ENCODE assay signal across 8 cellular contexts in genomic region chr1:91732291-91732953, GRCh38.
DNase-seq lines count a peak whose midpoint lies in the region; ATAC-seq, FAIRE-seq and TF ChIP-seq lines count a peak whose summit lies in the region.

No MANE protein-coding gene starts in this region.

- no peak for TF ChIP-seq CTCF in GM12878 (IDR thresholded peaks at IDR 0.05 in 2 of 3, conservative IDR thresholded peaks at IDR 0.05 in 1 of 3; ENCODE audit: control insufficient read depth in 2 of 3, extremely low read depth in 1 of 3, insufficient read depth in 1 of 3, low read depth in 3 of 3, low read length in 3 of 3)

- in situ Hi-C loops in GM12878 (cut with MboI) = no loop called here

- H3K9ac ChIP-seq in GM12878 (ENCODE audit: control insufficient read depth, insufficient read depth, low read length) = no peak overlapping the region

- FAIRE-seq in GM12891 (lab: Jason Lieb, UNC) (peak; percentile 35), GM12878 (lab: Jason Lieb, UNC) (no peak)

- H3K9me3 ChIP-seq in GM12878 (replicated peaks; ENCODE audit: control insufficient read depth, insufficient read depth, low read length) = no peaks in the 10 kb centered on the region

- H2AFZ ChIP-seq in GM12878 (ENCODE audit: control insufficient read depth, low read depth, low read length) = peak overlapping the region; percentile 54

- CTCF ChIA-PET in GM12878 (lab: Yijun Ruan, JAX) = interaction anchor here (0.7 kb wide), 1 partner anchor 12 kb away, joined by 3 read pairs; no protein-coding TSS in a partner anchor

- H3K4me3 Mint-ChIP-seq in natural killer cell treated with Interleukin-12 subunit alpha and Interleukin-12 subunit beta and Interleukin-15 and Interleukin-18, amount 100 ng/mL, for 72 hours = peak overlapping the region; percentile 87

- H3K27me3 Mint-ChIP-seq in natural killer cell treated with Interleukin-12 subunit alpha and Interleukin-12 subunit beta and Interleukin-15 and Interleukin-18, amount 100 ng/mL, for 72 hours = no peaks in the 10 kb centered on the region

- no peaks in the 10 kb centered on the region for H3K9me3 Mint-ChIP-seq in natural killer cell treated with Interleukin-12 subunit alpha and Interleukin-12 subunit beta and Interleukin-15 and Interleukin-18, amount 100 ng/mL, for 72 hours

- no peaks in the 10 kb centered on the region for H3K79me2 ChIP-seq in GM12878 (ENCODE audit: control insufficient read depth, insufficient read depth, low read length)

- RAD21 ChIA-PET in GM12878 (lab: Charles Lee; ENCODE audit: unreplicated experiment) = no interaction called here

- peaks cover 77 to 81% of the 10 kb centered on the region in 2 donors for H3K4me1 Mint-ChIP-seq in natural killer cell treated with Interleukin-12 subunit alpha and Interleukin-12 subunit beta and Interleukin-15 and Interleukin-18, amount 100 ng/mL, for 72 hours (ENCODE audit: low read depth in 2 of 2)

- SMC1A ChIA-PET in GM12878 (lab: Charles Lee; ENCODE audit: uncharacterized antibody, unreplicated experiment) = interaction anchor here (1.1 kb wide), 1 partner anchor 23 kb away, joined by 3 read pairs; no protein-coding TSS in a partner anchor

- no peak overlapping the region; the same call in 1 of the 2 replicates for H3K27ac ChIP-seq in GM12878 (ENCODE audit: control insufficient read depth, insufficient read depth)

- TF ChIP-seq POLR2A in GM12891 (IDR thresholded peaks at IDR 0.05; ENCODE audit: low read depth, low read length) (no peak), GM12878 (IDR thresholded peaks at IDR 0.05; ENCODE audit: low read depth, low read length) (no peak)

- no peaks in the 10 kb centered on the region for H3K36me3 ChIP-seq in GM12878 (ENCODE audit: control insufficient read depth in 2 of 2, insufficient read depth in 2 of 2, low read length in 1 of 2)

- intact Hi-C loops in GM12878 (cut with micrococcal nuclease; ENCODE audit: unreplicated experiment) = no loop called here

- no peak overlapping the region for H3K4me2 ChIP-seq in GM12878 (ENCODE audit: control insufficient read depth, insufficient read depth)

- peak overlapping the region; percentile 94 for H3K27ac Mint-ChIP-seq in natural killer cell treated with Interleukin-12 subunit alpha and Interleukin-12 subunit beta and Interleukin-15 and Interleukin-18, amount 100 ng/mL, for 72 hours

- no TSS peak for BruUV-seq in GM12878 (replicated peaks; lab: Mats Ljungman, UMichigan)

- no peak for TF ChIP-seq RAD21 in GM12878 (IDR thresholded peaks at IDR 0.05; ENCODE audit: insufficient read depth, low read depth, low read length)

- no peaks in the 10 kb centered on the region for H3K27me3 ChIP-seq in GM12878 (replicated peaks in 1 of 2; ENCODE audit: control insufficient read depth in 2 of 2, insufficient read depth in 2 of 2, low read length in 1 of 2)

- H3K4me1 ChIP-seq in GM12878 (ENCODE audit: control insufficient read depth, insufficient read depth, low read length) = peaks cover 33% of the 10 kb centered on the region

- no peak for TF ChIP-seq EP300 in GM12878 (IDR thresholded peaks at IDR 0.05; ENCODE audit: borderline replicate concordance in 1 of 2, control insufficient read depth in 1 of 2, low read depth in 2 of 2, low read length in 2 of 2)

- ATAC-seq in GM12878 = peak; percentile 81
- peak; percentile 68 to 78 for ATAC-seq in natural killer cell treated with Interleukin-12 subunit alpha and Interleukin-12 subunit beta and Interleukin-15 and Interleukin-18, amount 100 ng/mL, for 72 hours

- no peaks in the 10 kb centered on the region for H4K20me1 ChIP-seq in GM12878 (ENCODE audit: control insufficient read depth, insufficient read depth)

- H3K4me3 ChIP-seq in GM12878 = no peak overlapping the region

- POLR2A ChIA-PET in GM12878 (lab: Charles Lee) = no interaction called here

- peaks cover 17% of the 10 kb centered on the region for H3K36me3 Mint-ChIP-seq in natural killer cell treated with Interleukin-12 subunit alpha and Interleukin-12 subunit beta and Interleukin-15 and Interleukin-18, amount 100 ng/mL, for 72 hours

- DNase-seq in GM12891 (ENCODE audit: insufficient read length, low spot score) (no peak), Kasumi-1 (lab: John Stamatoyannopoulos, UW) (peak; percentile 10 to 21), GM12878 (ENCODE audit: low read depth, low spot score) (no peak), NCI-H187 (lab: John Stamatoyannopoulos, UW) (no peak), NOMO-1 treated with DMSO at 0.1 percent for 48 hours (lab: John Stamatoyannopoulos, UW; ENCODE audit: unreplicated experiment) (no peak), pons (ENCODE audit: low spot score) (no peak), NCI-H524 treated with DMSO at 0.1 percent for 48 hours (lab: John Stamatoyannopoulos, UW) (no peak)
- peak; percentile 77 for DNase-seq in natural killer cell treated with Interleukin-12 subunit alpha and Interleukin-12 subunit beta and Interleukin-15 and Interleukin-18, amount 100 ng/mL, for 72 hours (ENCODE audit: low spot score)

- WGBS in GM12878 (ENCODE audit: insufficient coverage, insufficient replicate concordance, low lambda C conversion rate, missing lambda C conversion rate) = 33% methylated on average over 12 of the region's 12 CpGs

TF ChIP-seq in GM12891, 5 proteins besides CTCF, POLR2A, EP300 and RAD21:
- TF ChIP-seq PAX5 (IDR thresholded peaks at IDR 0.05; ENCODE audit: insufficient read depth, low read length, severe bottlenecking) = no peak
- TF ChIP-seq POLR2AphosphoS5 (IDR thresholded peaks at IDR 0.05; ENCODE audit: low read depth, low read length) = no peak
- TF ChIP-seq TAF1 (IDR thresholded peaks at IDR 0.05; ENCODE audit: low read depth, low read length) = no peak
- TF ChIP-seq POU2F2 (IDR thresholded peaks at IDR 0.05; ENCODE audit: low read depth, low read length) = no peak
- no peak for TF ChIP-seq SPI1 (IDR thresholded peaks at IDR 0.05; ENCODE audit: low read depth, low read length)
TF ChIP-seq in GM12891: peak in this region for 0.

TF ChIP-seq in GM12878, 131 proteins besides CTCF, POLR2A, EP300 and RAD21 (continues in another document):
- TF ChIP-seq, protein P1, sequence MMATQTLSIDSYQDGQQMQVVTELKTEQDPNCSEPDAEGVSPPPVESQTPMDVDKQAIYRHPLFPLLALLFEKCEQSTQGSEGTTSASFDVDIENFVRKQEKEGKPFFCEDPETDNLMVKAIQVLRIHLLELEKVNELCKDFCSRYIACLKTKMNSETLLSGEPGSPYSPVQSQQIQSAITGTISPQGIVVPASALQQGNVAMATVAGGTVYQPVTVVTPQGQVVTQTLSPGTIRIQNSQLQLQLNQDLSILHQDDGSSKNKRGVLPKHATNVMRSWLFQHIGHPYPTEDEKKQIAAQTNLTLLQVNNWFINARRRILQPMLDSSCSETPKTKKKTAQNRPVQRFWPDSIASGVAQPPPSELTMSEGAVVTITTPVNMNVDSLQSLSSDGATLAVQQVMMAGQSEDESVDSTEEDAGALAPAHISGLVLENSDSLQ (IDR thresholded peaks at IDR 0.05) = no peak
- no peak for TF ChIP-seq POLR2AphosphoS5 (IDR thresholded peaks at IDR 0.05; ENCODE audit: low read length)
- peak; percentile 72 for TF ChIP-seq EED (IDR thresholded peaks at IDR 0.05; ENCODE audit: low read depth)
- TF ChIP-seq, protein P2, sequence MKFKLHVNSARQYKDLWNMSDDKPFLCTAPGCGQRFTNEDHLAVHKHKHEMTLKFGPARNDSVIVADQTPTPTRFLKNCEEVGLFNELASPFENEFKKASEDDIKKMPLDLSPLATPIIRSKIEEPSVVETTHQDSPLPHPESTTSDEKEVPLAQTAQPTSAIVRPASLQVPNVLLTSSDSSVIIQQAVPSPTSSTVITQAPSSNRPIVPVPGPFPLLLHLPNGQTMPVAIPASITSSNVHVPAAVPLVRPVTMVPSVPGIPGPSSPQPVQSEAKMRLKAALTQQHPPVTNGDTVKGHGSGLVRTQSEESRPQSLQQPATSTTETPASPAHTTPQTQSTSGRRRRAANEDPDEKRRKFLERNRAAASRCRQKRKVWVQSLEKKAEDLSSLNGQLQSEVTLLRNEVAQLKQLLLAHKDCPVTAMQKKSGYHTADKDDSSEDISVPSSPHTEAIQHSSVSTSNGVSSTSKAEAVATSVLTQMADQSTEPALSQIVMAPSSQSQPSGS (IDR thresholded peaks at IDR 0.05; ENCODE audit: low read length) = 0 out of 2 replicates have a peak, but pooled peaks have one; percentile 10
- no peak for TF ChIP-seq MLLT1 (IDR thresholded peaks at IDR 0.05)
- TF ChIP-seq SREBF2 (IDR thresholded peaks at IDR 0.05; ENCODE audit: low read length) = no peak
- TF ChIP-seq ATF3 (IDR thresholded peaks at IDR 0.05; ENCODE audit: borderline replicate concordance, extremely low read depth, low read depth, low read length) = no peak
- TF ChIP-seq RUNX3 (IDR thresholded peaks at IDR 0.05; ENCODE audit: low read length) = peak; percentile 19
- no peak for TF ChIP-seq RBBP5 (conservative IDR thresholded peaks at IDR 0.05)
- TF ChIP-seq SPI1 (IDR thresholded peaks at IDR 0.05; ENCODE audit: borderline replicate concordance, insufficient read depth, low read depth, low read length) = no peak
- no peak for TF ChIP-seq DPF2 (IDR thresholded peaks at IDR 0.05)

Comparison
In these comparisons a context has a peak if more than half of its experiments do, and no peak if none do; other contexts are left out.
1. DNase-seq: peak in Kasumi-1 (2 of 2) and natural killer cell treated with Interleukin-12 subunit alpha and Interleukin-12 subunit beta and Interleukin-15 and Interleukin-18, amount 100 ng/mL, for 72 hours (single experiment); none in GM12891 (single experiment), GM12878 (single experiment), NCI-H187 (0 of 2), NOMO-1 treated with DMSO at 0.1 percent for 48 hours (single experiment), pons (single experiment) and NCI-H524 treated with DMSO at 0.1 percent for 48 hours (single experiment).